9 cellular contexts compared by ENCODE assay signal in genomic region chrX:42714981-42715688, GRCh38.
DNase-seq lines count a peak whose midpoint lies in the region; ATAC-seq and TF ChIP-seq lines count a peak whose summit lies in the region.
"Had no signal": no experiment of that assay in that cellular context is flagged by ENCODE, and none has a peak within 500 bp of the region (broad histone marks: within the 10 kb centered on the region; RNA-seq: fewer than 3 reads in every experiment).

No MANE protein-coding gene starts in this region.

- CTCF ChIA-PET in activated CD8-positive, alpha-beta memory T cell treated with anti-CD3 and anti-CD28 coated beads, Interleukin-2, amount 10 ng/mL, durations not matched to agents 7 days and 5 days (lab: Charles Lee) = interaction anchor here (1.2 kb wide), 1 partner anchor 12 kb away, joined by 7 read pairs; no protein-coding TSS in a partner anchor

- H3K36me3 ChIP-seq in heart left ventricle = no peaks in the 10 kb centered on the region

- peak; percentile 66 for DNase-seq in activated CD8-positive, alpha-beta memory T cell treated with anti-CD3 and anti-CD28 coated beads for 24 hours
- no peak for DNase-seq in activated CD8-positive, alpha-beta memory T cell treated with anti-CD3 and anti-CD28 coated beads, Interleukin-2, amount 10 ng/mL, durations not matched to agents 7 days and 5 days
- DNase-seq in NCI-H82 (lab: John Stamatoyannopoulos, UW) (peak; percentile 77), heart left ventricle (peak in 4 of 5 donors; percentile 6 to 46 (median 39)), progenitor cell of endocrine pancreas (ENCODE audit: low spot score, unreplicated experiment) (peak; percentile 44), hepatic stellate cell (ENCODE audit: low spot score) (no peak)
- peak; percentile 34 for DNase-seq in activated naive CD4-positive, alpha-beta T cell treated with Interleukin-2 at 50 U/mL for 16 hours

- TF ChIP-seq CTCF in heart left ventricle (IDR thresholded peaks at IDR 0.05) (peak in 6 of 12 donors; percentile 14 to 37 (median 36)), progenitor cell of endocrine pancreas (IDR thresholded peaks at IDR 0.05; ENCODE audit: unreplicated experiment) (peak; percentile 77)

- WGBS in heart left ventricle, 4 donors = 44 to 47% (median 46%) methylated on average over 10 of the region's 10 CpGs

- TF ChIP-seq POLR2A in heart left ventricle (IDR thresholded peaks at IDR 0.05) = no peak

- peaks cover 0 to 13% (median 0%) of the 10 kb centered on the region in 9 donors for H3K27me3 ChIP-seq in heart left ventricle

- ATAC-seq in activated CD8-positive, alpha-beta memory T cell treated with anti-CD3 and anti-CD28 coated beads, Interleukin-2, amount 10 ng/mL, durations not matched to agents 7 days and 5 days = no peak
- ATAC-seq in heart left ventricle (peak in 2 of 4 donors; percentile 63 to 64), GM19351 (IDR thresholded peaks at IDR 0.05; ENCODE audit: unreplicated experiment) (no peak)

- H3K4me3 ChIP-seq in heart left ventricle = no peak overlapping the region

- no peaks in the 10 kb centered on the region for H3K9me3 ChIP-seq in heart left ventricle

- intact Hi-C loops in heart left ventricle (cut with DNase I) = no loop called here

- no peak overlapping the region for H3K27ac Mint-ChIP-seq in activated CD8-positive, alpha-beta memory T cell treated with anti-CD3 and anti-CD28 coated beads, Interleukin-2, amount 10 ng/mL, durations not matched to agents 7 days and 5 days
- H3K27ac Mint-ChIP-seq in progenitor cell of endocrine pancreas = peak overlapping the region; percentile 88

- H3K36me3 Mint-ChIP-seq in activated CD8-positive, alpha-beta memory T cell treated with anti-CD3 and anti-CD28 coated beads, Interleukin-2, amount 10 ng/mL, durations not matched to agents 7 days and 5 days = peaks cover 1% of the 10 kb centered on the region
- no peaks in the 10 kb centered on the region for H3K36me3 Mint-ChIP-seq in progenitor cell of endocrine pancreas (ENCODE audit: insufficient read depth)
- H3K36me3 Mint-ChIP-seq: activated naive CD8-positive, alpha-beta T cell had no signal

- no peaks in the 10 kb centered on the region for H3K4me1 Mint-ChIP-seq in activated CD8-positive, alpha-beta memory T cell treated with anti-CD3 and anti-CD28 coated beads, Interleukin-2, amount 10 ng/mL, durations not matched to agents 7 days and 5 days
- H3K4me1 Mint-ChIP-seq in progenitor cell of endocrine pancreas (ENCODE audit: low read depth) = peaks cover 3% of the 10 kb centered on the region

- H3K27me3 Mint-ChIP-seq in activated CD8-positive, alpha-beta memory T cell treated with anti-CD3 and anti-CD28 coated beads, Interleukin-2, amount 10 ng/mL, durations not matched to agents 7 days and 5 days = no peaks in the 10 kb centered on the region
- H3K27me3 Mint-ChIP-seq in progenitor cell of endocrine pancreas = no peaks in the 10 kb centered on the region
- H3K27me3 Mint-ChIP-seq: activated naive CD8-positive, alpha-beta T cell had no signal

- H3K4me3 Mint-ChIP-seq in activated CD8-positive, alpha-beta memory T cell treated with anti-CD3 and anti-CD28 coated beads, Interleukin-2, amount 10 ng/mL, durations not matched to agents 7 days and 5 days = no peak overlapping the region
- H3K4me3 Mint-ChIP-seq in progenitor cell of endocrine pancreas (ENCODE audit: low read depth) = no peak overlapping the region
- H3K4me3 Mint-ChIP-seq: activated naive CD8-positive, alpha-beta T cell had no signal

- H3K27ac ChIP-seq in heart left ventricle = no peak overlapping the region

- H3K4me1 ChIP-seq in heart left ventricle = no peaks in the 10 kb centered on the region

- H3K9me3 Mint-ChIP-seq in activated CD8-positive, alpha-beta memory T cell treated with anti-CD3 and anti-CD28 coated beads, Interleukin-2, amount 10 ng/mL, durations not matched to agents 7 days and 5 days (ENCODE audit: low read depth) = no peaks in the 10 kb centered on the region
- no peaks in the 10 kb centered on the region for H3K9me3 Mint-ChIP-seq in progenitor cell of endocrine pancreas (ENCODE audit: low read depth)

Comparison
In these comparisons a context has a peak if more than half of its experiments do, and no peak if none do; other contexts are left out.
1. DNase-seq: peak in activated CD8-positive, alpha-beta memory T cell treated with anti-CD3 and anti-CD28 coated beads for 24 hours (single experiment), NCI-H82 (single experiment), activated naive CD4-positive, alpha-beta T cell treated with Interleukin-2 at 50 U/mL for 16 hours (single experiment), heart left ventricle (4 of 5) and progenitor cell of endocrine pancreas (single experiment); none in activated CD8-positive, alpha-beta memory T cell treated with anti-CD3 and anti-CD28 coated beads, Interleukin-2, amount 10 ng/mL, durations not matched to agents 7 days and 5 days (single experiment) and hepatic stellate cell (single experiment).